ENCODE assay signal across 8 cellular contexts in genomic region chr7:2843711-2844152, GRCh38. TPM values are rescaled to one million over a fixed set of nuclear protein-coding genes. Genes with fewer than 3 reads are reported as not detected.
DNase-seq lines count a peak whose midpoint lies in the region; TF ChIP-seq lines count a peak whose summit lies in the region.

No MANE protein-coding gene starts in this region.

- H3K27ac ChIP-seq in KMS-11 = no peak overlapping the region

- peaks cover 19% of the 10 kb centered on the region for H3K36me3 Mint-ChIP-seq in osteocyte (ENCODE audit: unreplicated experiment)

- H3K36me3 ChIP-seq in KMS-11 (ENCODE audit: insufficient read depth) = no peaks in the 10 kb centered on the region

- H3K4me2 ChIP-seq in KMS-11 = peak overlapping the region; percentile 64

- no peak overlapping the region for H3K4me3 ChIP-seq in KMS-11 (IDR thresholded peaks at IDR 0.05; ENCODE audit: insufficient read depth, low read depth, low read length)

- no peaks in the 10 kb centered on the region for H3K27me3 Mint-ChIP-seq in osteocyte (ENCODE audit: unreplicated experiment)

- DNase-seq in NCI-H748 (lab: John Stamatoyannopoulos, UW; ENCODE audit: unreplicated experiment) (peak; percentile 72), NCI-H748 treated with DMSO at 0.1 percent for 48 hours (lab: John Stamatoyannopoulos, UW) (no peak), germinal center (ENCODE audit: low spot score) (peak; percentile 23), osteocyte (ENCODE audit: extremely low spot score, unreplicated experiment) (no peak), NCI-H2196 treated with DMSO at 0.1 percent for 48 hours (lab: John Stamatoyannopoulos, UW; ENCODE audit: unreplicated experiment) (no peak), HuH-7.5 (ENCODE audit: low spot score) (no peak)
- peak; percentile 28 for DNase-seq in activated CD8-positive, alpha-beta memory T cell treated with anti-CD3 and anti-CD28 coated beads, Interleukin-2, amount 50 U/mL, for 4 hours

- peak overlapping the region; percentile 28; the same call in 1 of the 2 replicates for H3K9ac ChIP-seq in KMS-11

- no peak overlapping the region for H3K27ac Mint-ChIP-seq in osteocyte (ENCODE audit: unreplicated experiment)

- no peaks in the 10 kb centered on the region for H3K27me3 ChIP-seq in KMS-11 (ENCODE audit: insufficient read depth, low read depth)

- H3K4me1 Mint-ChIP-seq in osteocyte (ENCODE audit: unreplicated experiment) = peaks cover 40% of the 10 kb centered on the region

- no peaks in the 10 kb centered on the region for H4K20me1 ChIP-seq in KMS-11 (ENCODE audit: insufficient read depth)

- peaks cover 22% of the 10 kb centered on the region for H3K4me1 ChIP-seq in KMS-11 (ENCODE audit: low read depth, poor library complexity, severe bottlenecking)

- H3K79me2 ChIP-seq in KMS-11 (ENCODE audit: insufficient read depth, low read depth) = peaks cover 29% of the 10 kb centered on the region

- no peaks in the 10 kb centered on the region for H3K9me3 Mint-ChIP-seq in osteocyte (ENCODE audit: unreplicated experiment)

- H2AFZ ChIP-seq in KMS-11 (ENCODE audit: low read depth) = peak overlapping the region; percentile 31; the same call in 1 of the 2 replicates

- no peak for TF ChIP-seq CTCF in KMS-11 (conservative IDR thresholded peaks at IDR 0.05; ENCODE audit: low read depth, low read length)
- no peak for TF ChIP-seq CTCF in osteocyte (IDR thresholded peaks at IDR 0.05)

- H3K4me3 Mint-ChIP-seq in osteocyte (ENCODE audit: unreplicated experiment) = peak overlapping the region; percentile 57

RNA-seq across cellular contexts. Expression of gene GNA12, which starts 0.4 kb away (rescaled TPM):
- 68.8 and 69.5 TPM in 2 replicates for total RNA-seq in osteocyte

Comparison
In these comparisons a context has a peak if more than half of its experiments do, and no peak if none do; other contexts are left out.
1. DNase-seq: peak in NCI-H748 (single experiment), activated CD8-positive, alpha-beta memory T cell treated with anti-CD3 and anti-CD28 coated beads, Interleukin-2, amount 50 U/mL, for 4 hours (single experiment) and germinal center (single experiment); none in NCI-H748 treated with DMSO at 0.1 percent for 48 hours (single experiment), osteocyte (single experiment), NCI-H2196 treated with DMSO at 0.1 percent for 48 hours (single experiment) and HuH-7.5 (single experiment).